Comparison of ENCODE assay signal across 2 cellular contexts in the genomic region with DNA sequence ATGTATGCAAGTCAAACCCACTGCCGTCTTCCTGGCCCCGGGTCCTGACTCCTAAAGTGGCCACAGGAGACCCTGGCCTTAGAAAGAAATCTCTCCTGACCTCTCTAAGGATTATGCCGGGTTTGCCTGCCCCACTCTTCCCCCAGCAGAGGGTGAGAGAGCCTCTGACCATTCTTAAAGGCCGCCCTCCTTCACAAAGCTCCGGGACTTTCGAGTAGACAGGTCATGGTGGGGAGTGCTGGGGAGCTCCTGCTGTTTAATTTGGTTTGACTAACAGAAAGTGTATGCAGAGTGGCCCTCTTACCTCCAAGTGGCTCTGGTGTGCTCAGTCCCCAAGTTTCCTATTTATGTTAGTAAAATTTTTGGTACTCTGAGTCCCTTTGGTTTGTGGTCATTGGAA.
TF ChIP-seq lines count a peak whose summit lies in the region.

No MANE protein-coding gene starts in this region.

TF ChIP-seq in A549, 52 proteins besides CTCF, POLR2A, EP300 and RAD21 (continued from another document):
- TF ChIP-seq, protein P1, sequence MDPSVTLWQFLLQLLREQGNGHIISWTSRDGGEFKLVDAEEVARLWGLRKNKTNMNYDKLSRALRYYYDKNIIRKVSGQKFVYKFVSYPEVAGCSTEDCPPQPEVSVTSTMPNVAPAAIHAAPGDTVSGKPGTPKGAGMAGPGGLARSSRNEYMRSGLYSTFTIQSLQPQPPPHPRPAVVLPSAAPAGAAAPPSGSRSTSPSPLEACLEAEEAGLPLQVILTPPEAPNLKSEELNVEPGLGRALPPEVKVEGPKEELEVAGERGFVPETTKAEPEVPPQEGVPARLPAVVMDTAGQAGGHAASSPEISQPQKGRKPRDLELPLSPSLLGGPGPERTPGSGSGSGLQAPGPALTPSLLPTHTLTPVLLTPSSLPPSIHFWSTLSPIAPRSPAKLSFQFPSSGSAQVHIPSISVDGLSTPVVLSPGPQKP (IDR thresholded peaks at IDR 0.05; ENCODE audit: low read depth, low read length), result no peak

TF ChIP-seq in IMR-90, 13 proteins besides CTCF, POLR2A, EP300 and RAD21 (continued from another document):
- TF ChIP-seq USF2 (IDR thresholded peaks at IDR 0.05; ENCODE audit: low read depth, low read length) (no peak), RCOR1 (IDR thresholded peaks at IDR 0.05; ENCODE audit: insufficient replicate concordance, low read length) (no peak)
